In genomic region chr1:157388057-157388456, GRCh38 we compare ENCODE assay signal across 26 cellular contexts.
DNase-seq lines count a peak whose midpoint lies in the region; ATAC-seq, FAIRE-seq and TF ChIP-seq lines count a peak whose summit lies in the region.
"Had no signal": no experiment of that assay in that cellular context is flagged by ENCODE, and none has a peak within 500 bp of the region (broad histone marks: within the 10 kb centered on the region; RNA-seq: fewer than 3 reads in every experiment).

No MANE protein-coding gene starts in this region.

- DNase-seq in GM23338 (ENCODE audit: low spot score) = no peak
- DNase-seq in endothelial cell of umbilical vein (ENCODE audit: low read depth, low spot score) = no peak
- DNase-seq in trophoblast cell = no peak
- DNase-seq in NCI-H2081 treated with DMSO at 0.1 percent for 48 hours (lab: John Stamatoyannopoulos, UW) = no peak
- DNase-seq in OCI-M2 (lab: John Stamatoyannopoulos, UW; ENCODE audit: unreplicated experiment) = no peak
- DNase-seq: 8988T; ACHN; BE2C; C1 segment of cervical spinal cord; CD4-positive, alpha-beta memory T cell; CD4-positive, CD25-positive, alpha-beta regulatory T cell; CD8-positive, alpha-beta memory T cell; COR-L47; DMS 273 treated with DMSO at 0.1 percent for 48 hours; DMS153; DMS53; DMS79; DND-41; EL; GDM1 had no signal

- dilution Hi-C loops in endothelial cell of umbilical vein (cut with MboI; ENCODE audit: extremely low pct_ligation_motif_present, low sequenced_read_pairs) = no loop called here

- H3F3A ChIP-seq in GM23338 (replicated peaks; ENCODE audit: low read depth) = no peaks in the 10 kb centered on the region

- TF ChIP-seq CTCF in GM23338 (conservative IDR thresholded peaks at IDR 0.05; ENCODE audit: low read depth in 2 of 2) (no peak), endothelial cell of umbilical vein (IDR thresholded peaks at IDR 0.05; ENCODE audit: extremely low read depth in 1 of 2, insufficient read depth in 1 of 2, low read depth in 1 of 2, low read length in 2 of 2) (no peak)

- no peak overlapping the region for H4K91ac ChIP-seq in trophoblast cell (ENCODE audit: low read depth, low read length)

- no peak overlapping the region for H4K12ac ChIP-seq in trophoblast cell (ENCODE audit: low read depth, low read length)

- CTCF ChIA-PET in endothelial cell of umbilical vein (lab: Charles Lee) = no interaction called here

- no TSS peak for BruUV-seq in endothelial cell of umbilical vein (replicated peaks; lab: Mats Ljungman, UMichigan)

- no peak overlapping the region for H3K27ac Mint-ChIP-seq in GM23338
- H3K27ac Mint-ChIP-seq: CD4-positive, alpha-beta memory T cell; CD4-positive, CD25-positive, alpha-beta regulatory T cell; CD8-positive, alpha-beta memory T cell had no signal

- no peak overlapping the region for H3K4me2 ChIP-seq in GM23338
- no peak overlapping the region for H3K4me2 ChIP-seq in endothelial cell of umbilical vein (ENCODE audit: insufficient read depth, low read length)
- H3K4me2 ChIP-seq in trophoblast cell (ENCODE audit: low read length) = no peak overlapping the region
- H3K4me2 ChIP-seq: BLaER1 had no signal

- H3K79me1 ChIP-seq in trophoblast cell (ENCODE audit: low read length) = peaks cover 12% of the 10 kb centered on the region

- H3K27me3 ChIP-seq in GM23338 (ENCODE audit: insufficient read depth) (no peaks in the 10 kb centered on the region), endothelial cell of umbilical vein (ENCODE audit: control insufficient read depth in 2 of 2, insufficient read depth in 2 of 2, low read length in 2 of 2) (no peaks in the 10 kb centered on the region), trophoblast cell (ENCODE audit: insufficient read depth, low read length) (no peaks in the 10 kb centered on the region)
- H3K27me3 ChIP-seq: BLaER1 had no signal

- H2AK5ac ChIP-seq in trophoblast cell (ENCODE audit: low read length) = no peak overlapping the region

- TF ChIP-seq POLR2A in endothelial cell of umbilical vein (IDR thresholded peaks at IDR 0.05; ENCODE audit: low read depth, low read length) = no peak

- H3K9ac ChIP-seq in endothelial cell of umbilical vein (replicated peaks; ENCODE audit: extremely low read depth, insufficient read depth, low read length) (no peak overlapping the region), trophoblast cell (ENCODE audit: low read length) (no peak overlapping the region)
- H3K9ac ChIP-seq: BLaER1 had no signal

- H4K8ac ChIP-seq in trophoblast cell (ENCODE audit: low read depth, low read length) = no peak overlapping the region

- H3K4me1 Mint-ChIP-seq in GM23338 = no peaks in the 10 kb centered on the region
- H3K4me1 Mint-ChIP-seq: CD14-positive monocyte; CD4-positive, alpha-beta memory T cell; CD4-positive, CD25-positive, alpha-beta regulatory T cell; CD8-positive, alpha-beta memory T cell had no signal

- H3K14ac ChIP-seq in trophoblast cell (ENCODE audit: low read length) = no peak overlapping the region

- H3K4ac ChIP-seq in trophoblast cell (ENCODE audit: low read depth, low read length) = no peak overlapping the region

- H3K4me1 ChIP-seq in GM23338 (ENCODE audit: insufficient read depth) (no peaks in the 10 kb centered on the region), endothelial cell of umbilical vein (ENCODE audit: control insufficient read depth, extremely low read depth, insufficient read depth, low read length) (peaks cover 21% of the 10 kb centered on the region), trophoblast cell (ENCODE audit: control insufficient read depth in 1 of 2, insufficient read depth in 2 of 2, low read length in 2 of 2) (peaks cover 11 to 13% of the 10 kb centered on the region in 2 experiments)
- H3K4me1 ChIP-seq: BE2C, BLaER1 had no signal

- no peaks in the 10 kb centered on the region for H3K36me3 ChIP-seq in GM23338 (ENCODE audit: insufficient read depth)
- no peaks in the 10 kb centered on the region for H3K36me3 ChIP-seq in endothelial cell of umbilical vein (ENCODE audit: control insufficient read depth in 2 of 2, extremely low read depth in 1 of 2, insufficient read depth in 2 of 2, low read length in 2 of 2)
- no peaks in the 10 kb centered on the region for H3K36me3 ChIP-seq in trophoblast cell (ENCODE audit: control insufficient read depth in 1 of 2, insufficient read depth in 2 of 2, low read length in 2 of 2)
- H3K36me3 ChIP-seq: BE2C, BLaER1 had no signal

- H3K4me3 ChIP-seq in GM23338 (no peak overlapping the region), endothelial cell of umbilical vein (replicated peaks in 1 of 3; ENCODE audit: insufficient read depth in 1 of 3, low read depth in 1 of 3, low read length in 3 of 3) (no peak overlapping the region), trophoblast cell (ENCODE audit: low read depth, low read length) (no peak overlapping the region)
- H3K4me3 ChIP-seq: BLaER1, GM12878 had no signal

- H3K27me3 Mint-ChIP-seq in GM23338 (ENCODE audit: insufficient read depth, low read depth, poor library complexity) = peaks cover 6% of the 10 kb centered on the region

- H2BK12ac ChIP-seq in trophoblast cell (ENCODE audit: low read length) = no peak overlapping the region

- H2AFZ ChIP-seq in GM23338 (peak overlapping the region; percentile 63; the same call in 1 of the 2 replicates), endothelial cell of umbilical vein (ENCODE audit: low read depth, low read length) (no peak overlapping the region), trophoblast cell (ENCODE audit: insufficient read depth, low read length, poor library complexity) (no peak overlapping the region)

- H3K23ac ChIP-seq in trophoblast cell (ENCODE audit: low read length) = no peak overlapping the region

- H3K9me1 ChIP-seq in endothelial cell of umbilical vein (replicated peaks; ENCODE audit: control insufficient read depth, extremely low read depth, insufficient read depth, low read length) = no peaks in the 10 kb centered on the region

- no peak overlapping the region for H3K27ac ChIP-seq in GM23338 (ENCODE audit: low read depth)
- no peak overlapping the region for H3K27ac ChIP-seq in endothelial cell of umbilical vein (ENCODE audit: insufficient read depth, low read depth, low read length)
- H3K27ac ChIP-seq in trophoblast cell (ENCODE audit: low read depth, low read length) = no peak overlapping the region
- H3K27ac ChIP-seq: BLaER1 had no signal

- POLR2A ChIA-PET in endothelial cell of umbilical vein (lab: Charles Lee) = no interaction called here

- H3K9me3 ChIP-seq in endothelial cell of umbilical vein (replicated peaks; ENCODE audit: control insufficient read depth, insufficient read depth, low read length) (peaks cover 2% of the 10 kb centered on the region), trophoblast cell (ENCODE audit: insufficient read depth, low read depth, low read length) (no peaks in the 10 kb centered on the region)
- H3K9me3 ChIP-seq: BE2C, BLaER1 had no signal

- H2BK120ac ChIP-seq in trophoblast cell (ENCODE audit: insufficient read depth, low read length, poor library complexity) = peak overlapping the region; percentile 23

- H3K9me3 Mint-ChIP-seq in GM23338 = no peaks in the 10 kb centered on the region
- H3K9me3 Mint-ChIP-seq: CD14-positive monocyte had no signal

- peak; percentile 15 for FAIRE-seq in endothelial cell of umbilical vein (lab: Jason Lieb, UNC)
- FAIRE-seq: A204.1, GM12878, GM12892, GM18507 had no signal

- no peak overlapping the region for H3K18ac ChIP-seq in trophoblast cell (ENCODE audit: low read length)

- H3K79me2 ChIP-seq in GM23338 (replicated peaks; ENCODE audit: insufficient read depth) = no peaks in the 10 kb centered on the region
- H3K79me2 ChIP-seq in endothelial cell of umbilical vein (ENCODE audit: control insufficient read depth, insufficient read depth, low read length) = no peaks in the 10 kb centered on the region
- H3K79me2 ChIP-seq in trophoblast cell (ENCODE audit: control insufficient read depth, insufficient read depth, low read length, poor library complexity) = no peaks in the 10 kb centered on the region

- H4K20me1 ChIP-seq in GM23338 (replicated peaks; ENCODE audit: insufficient read depth) (no peaks in the 10 kb centered on the region), endothelial cell of umbilical vein (replicated peaks; ENCODE audit: control insufficient read depth, extremely low read depth, insufficient read depth, low read length) (no peaks in the 10 kb centered on the region)
- H4K20me1 ChIP-seq: BLaER1 had no signal

- ATAC-seq in GM23338 = no peak
- ATAC-seq: GM12878 had no signal

- no peak overlapping the region for H3K4me3 Mint-ChIP-seq in GM23338
- H3K4me3 Mint-ChIP-seq: CD14-positive monocyte; CD4-positive, alpha-beta memory T cell; CD4-positive, CD25-positive, alpha-beta regulatory T cell; CD8-positive, alpha-beta memory T cell had no signal

- intact Hi-C loops in endothelial cell of umbilical vein (cut with micrococcal nuclease) = no loop called here

- no peaks in the 10 kb centered on the region for H3K9me2 ChIP-seq in GM23338 (ENCODE audit: insufficient read depth)

- H2BK5ac ChIP-seq in trophoblast cell (ENCODE audit: low read depth, low read length, poor library complexity) = no peak overlapping the region

- H3K36me3 Mint-ChIP-seq in GM23338 (ENCODE audit: low read depth) = no peaks in the 10 kb centered on the region
- H3K36me3 Mint-ChIP-seq: CD14-positive monocyte; CD4-positive, alpha-beta memory T cell; CD4-positive, CD25-positive, alpha-beta regulatory T cell; CD8-positive, alpha-beta memory T cell had no signal

TF ChIP-seq in GM23338, 12 proteins besides CTCF, POLR2A, EP300 and RAD21 (continues in another document):
- TF ChIP-seq STAT1 (IDR thresholded peaks at IDR 0.05; ENCODE audit: unreplicated experiment) (no peak), JUNB (IDR thresholded peaks at IDR 0.05; ENCODE audit: unreplicated experiment) (no peak), NANOG (IDR thresholded peaks at IDR 0.05; ENCODE audit: borderline replicate concordance) (no peak), ZNF114 (CRISPR knock-in tag; IDR thresholded peaks at IDR 0.05) (no peak), CREB1 (CRISPR knock-in tag; IDR thresholded peaks at IDR 0.05; ENCODE audit: low read depth) (no peak)

TF ChIP-seq in endothelial cell of umbilical vein, 7 proteins besides CTCF, POLR2A, EP300 and RAD21:
- TF ChIP-seq JUN (IDR thresholded peaks at IDR 0.05; ENCODE audit: borderline replicate concordance, insufficient read depth, insufficient read length, low read depth) (no peak), EZH2 (IDR thresholded peaks at IDR 0.05; ENCODE audit: borderline replicate concordance, low read depth, low read length, severe bottlenecking) (no peak), MYC (IDR thresholded peaks at IDR 0.05; ENCODE audit: low read depth, low read length) (no peak), GATA2 (IDR thresholded peaks at IDR 0.05; ENCODE audit: insufficient read depth, insufficient read length, low read depth, low read length) (no peak), MAX (IDR thresholded peaks at IDR 0.05; ENCODE audit: insufficient read depth, insufficient read length) (no peak), FOS (IDR thresholded peaks at IDR 0.05; ENCODE audit: borderline replicate concordance, insufficient read depth, low read length) (no peak), POLR2AphosphoS5 (IDR thresholded peaks at IDR 0.05; ENCODE audit: insufficient read depth, low read depth, low read length) (no peak)
